ENCODE assay signal across 17 cellular contexts in genomic region chr14:80208426-80208950, GRCh38. TPM values are rescaled to one million over a fixed set of nuclear protein-coding genes. Genes with fewer than 3 reads are reported as not detected.
"Had no signal": no experiment of that assay in that cellular context is flagged by ENCODE, and none has a peak within 500 bp of the region (broad histone marks: within the 10 kb centered on the region; RNA-seq: fewer than 3 reads in every experiment).

No MANE protein-coding gene starts in this region.

- DNase-seq: activated B cell treated with CpG ODN at 0.5 μM for 24 hours; activated naive CD4-positive, alpha-beta T cell; dermis blood vessel endothelial cell; effector memory CD8-positive, alpha-beta T cell; islet precursor cell; mammary epithelial cell; natural killer cell; stimulated activated CD4-positive, alpha-beta T cell treated with anti-CD3 and anti-CD28 coated beads, Interleukin-15, amount 100 ng/mL, for 24 hours; stimulated activated CD4-positive, alpha-beta T cell treated with anti-CD3 and anti-CD28 coated beads, Interleukin-4, amount 100 ng/mL, for 1 hour; stimulated activated naive CD4-positive, alpha-beta T cell; substantia nigra; trophoblast cell had no signal

- H3K9me3 ChIP-seq: neutrophil had no signal

- H3K27ac ChIP-seq: epithelial cell of prostate, neutrophil had no signal

- H3K27ac Mint-ChIP-seq: activated B cell treated with CpG ODN at 0.5 μM for 24 hours; effector memory CD8-positive, alpha-beta T cell; natural killer cell had no signal

- H3K27me3 ChIP-seq: neutrophil had no signal

- H3K27me3 Mint-ChIP-seq: activated B cell treated with CpG ODN at 0.5 μM for 24 hours; effector memory CD8-positive, alpha-beta T cell had no signal

- H3K4me1 Mint-ChIP-seq: activated B cell treated with CpG ODN at 0.5 μM for 24 hours had no signal

- H3K4me3 Mint-ChIP-seq: activated B cell treated with CpG ODN at 0.5 μM for 24 hours; effector memory CD8-positive, alpha-beta T cell; natural killer cell had no signal

- H3K36me3 ChIP-seq: neutrophil had no signal

- FAIRE-seq: TTC549 had no signal

- ATAC-seq: effector memory CD8-positive, alpha-beta T cell; left lobe of liver; natural killer cell had no signal

- H3K36me3 Mint-ChIP-seq: natural killer cell had no signal

RNA-seq across cellular contexts. Expression of gene DIO2, which starts 2.8 kb away (rescaled TPM):
- total RNA-seq: activated B cell treated with CpG ODN at 0.5 μM for 24 hours; activated CD8-positive, alpha-beta memory T cell treated with anti-CD3 and anti-CD28 coated beads for 36 hours; natural killer cell had no signal
